Comparison of ENCODE assay signal across 35 cellular contexts in the genomic region with DNA sequence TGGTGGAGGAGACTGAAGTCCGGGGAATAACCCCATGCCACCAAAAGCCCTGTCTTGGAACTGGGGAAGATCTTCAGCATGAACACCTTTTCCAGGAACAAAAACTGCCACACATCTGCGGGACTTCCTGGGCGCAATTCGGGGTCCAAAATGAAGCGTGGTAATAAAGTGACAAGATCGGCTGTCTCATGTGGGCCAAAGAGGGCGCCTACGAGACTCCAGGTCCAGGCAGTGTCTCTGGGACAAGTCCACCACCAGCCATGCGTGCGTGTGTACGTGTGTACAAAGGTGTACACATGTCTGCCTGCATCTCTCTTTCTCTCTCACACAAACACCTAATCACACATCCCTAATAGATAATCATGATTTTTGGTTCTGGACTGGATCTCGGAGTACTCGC. TPM values are rescaled to one million over a fixed set of nuclear protein-coding genes. Genes with fewer than 3 reads are reported as not detected.
DNase-seq lines count a peak whose midpoint lies in the region; ATAC-seq, FAIRE-seq and TF ChIP-seq lines count a peak whose summit lies in the region.
"Had no signal": no experiment of that assay in that cellular context is flagged by ENCODE, and none has a peak within 500 bp of the region (broad histone marks: within the 10 kb centered on the region; RNA-seq: fewer than 3 reads in every experiment).

No MANE protein-coding gene starts in this region.

- peak overlapping the region; percentile 99 for H3K27ac ChIP-seq in BLaER1
- peak overlapping the region; percentile 72 for H3K27ac ChIP-seq in DND-41 (ENCODE audit: low read length)
- H3K27ac ChIP-seq in K562 (ENCODE audit: extremely low read depth, low read depth, low read length), result peak overlapping the region; percentile 10; the same call in 1 of the 3 replicates
- H3K27ac ChIP-seq in neutrophil, result peak overlapping the region; percentile 74
- H3K27ac ChIP-seq: C4-2B, esophagus muscularis mucosa, lower lobe of right lung, ovary, right lobe of liver, transverse colon, WERI-Rb-1 had no signal

- H4K20me1 ChIP-seq in BLaER1 (peaks cover 6% of the 10 kb centered on the region; the same call in 1 of the 2 replicates), DND-41 (ENCODE audit: insufficient read depth, low read length) (no peaks in the 10 kb centered on the region), K562 (replicated peaks; ENCODE audit: control insufficient read depth, insufficient read depth, low read length) (no peaks in the 10 kb centered on the region)

- in situ Hi-C loops in K562 (cut with MboI), result no loop called here

- peaks cover 2% of the 10 kb centered on the region for H3K9me1 ChIP-seq in K562 (ENCODE audit: control insufficient read depth, insufficient read depth, low read length)

- peaks cover 30% of the 10 kb centered on the region for H3K36me3 ChIP-seq in BLaER1
- no peaks in the 10 kb centered on the region for H3K36me3 ChIP-seq in DND-41 (ENCODE audit: insufficient read depth, low read length)
- H3K36me3 ChIP-seq in K562 (ENCODE audit: control insufficient read depth, insufficient read depth, low read length), result 0 out of 3 replicates have a peak, but pooled peaks cover 3% of the 10 kb centered on the region
- peaks cover 93% of the 10 kb centered on the region for H3K36me3 ChIP-seq in neutrophil
- H3K36me3 ChIP-seq: lower lobe of right lung, ovary, right lobe of liver, transverse colon, WERI-Rb-1 had no signal

- H2AFZ ChIP-seq in DND-41 (ENCODE audit: low read depth, low read length), result peak overlapping the region; percentile 63
- peak overlapping the region; percentile 78 for H2AFZ ChIP-seq in K562 (ENCODE audit: low read depth, low read length)

- DNase-seq in DND-41, result peak; percentile 17
- DNase-seq in K562 (ENCODE audit: extremely low read depth in 1 of 4, low spot score in 3 of 4), result no peak
- no peak for DNase-seq in COLO668 (lab: John Stamatoyannopoulos, UW; ENCODE audit: unreplicated experiment)
- DNase-seq in SW480 (ENCODE audit: low spot score), result no peak
- DNase-seq: activated CD4-positive, alpha-beta T cell treated with anti-CD3 and anti-CD28 coated beads, Interleukin-2, amount 10 ng/mL, durations not matched to agents 24 days and 14 days; activated CD8-positive, alpha-beta memory T cell treated with anti-CD3 and anti-CD28 coated beads for 24 hours; activated effector memory CD4-positive, alpha-beta T cell treated with anti-CD3 and anti-CD28 coated beads, Interleukin-2, amount 50 U/mL, for 16 hours; activated naive CD8-positive, alpha-beta T cell treated with anti-CD3 and anti-CD28 coated beads, Interleukin-2, amount 10 ng/mL, durations not matched to agents 7 days and 5 days; central memory CD4-positive, alpha-beta T cell; cortex of kidney; DMS79; foreskin fibroblast; GDM1; H9; Karpas-422; lower lobe of right lung; NCI-H1436; NCI-H446; NCI-H748 treated with DMSO at 0.1 percent for 48 hours; SHP77 treated with DMSO at 0.1 percent for 48 hours; transverse colon; WERI-Rb-1 had no signal

- no peaks in the 10 kb centered on the region for H3K9me3 ChIP-seq in BLaER1
- no peaks in the 10 kb centered on the region for H3K9me3 ChIP-seq in DND-41 (ENCODE audit: insufficient read depth, low read length, severe bottlenecking)
- H3K9me3 ChIP-seq in K562 (replicated peaks; ENCODE audit: control insufficient read depth, insufficient read depth, low read depth, low read length), result peaks cover 7% of the 10 kb centered on the region; the same call in 1 of the 2 replicates
- no peaks in the 10 kb centered on the region for H3K9me3 ChIP-seq in neutrophil
- H3K9me3 ChIP-seq: esophagus muscularis mucosa, lower lobe of right lung, mucosa of descending colon, ovary, right lobe of liver, transverse colon had no signal

- no TSS peak for BruUV-seq in K562 (replicated peaks; lab: Mats Ljungman, UMichigan)

- H3K4me3 ChIP-seq in BLaER1 (no peak overlapping the region), DND-41 (ENCODE audit: low read depth in 1 of 2, low read length in 2 of 2) (no peak overlapping the region), K562 (no peak overlapping the region), neutrophil (ENCODE audit: low read depth in 1 of 2, low read length in 1 of 2) (peak overlapping the region; percentile 18 to 55)
- H3K4me3 ChIP-seq: esophagus muscularis mucosa, lower lobe of right lung, mucosa of descending colon, ovary, right lobe of liver, transverse colon had no signal

- H3K4me1 ChIP-seq in BLaER1 (peaks cover 81% of the 10 kb centered on the region), DND-41 (ENCODE audit: insufficient read depth, low read length) (peaks cover 32% of the 10 kb centered on the region), K562 (replicated peaks in 1 of 2; ENCODE audit: control insufficient read depth in 2 of 2, insufficient read depth in 2 of 2, low read length in 2 of 2) (peaks cover 6 to 26% of the 10 kb centered on the region in 2 experiments; a peak in 4 of 5 replicates), neutrophil (ENCODE audit: control insufficient read depth in 1 of 2, insufficient read depth in 1 of 2, low read depth in 1 of 2, low read length in 1 of 2) (peaks cover 81 to 82% of the 10 kb centered on the region in 2 experiments)
- H3K4me1 ChIP-seq: right lobe of liver, transverse colon had no signal

- H3K27me3 ChIP-seq in BLaER1, result no peaks in the 10 kb centered on the region
- no peaks in the 10 kb centered on the region for H3K27me3 ChIP-seq in DND-41 (ENCODE audit: insufficient read depth, low read length, poor library complexity)
- no peaks in the 10 kb centered on the region for H3K27me3 ChIP-seq in K562 (ENCODE audit: control insufficient read depth in 2 of 2, insufficient read depth in 2 of 2, low read length in 2 of 2)
- H3K27me3 ChIP-seq in neutrophil, result no peaks in the 10 kb centered on the region
- H3K27me3 ChIP-seq: esophagus muscularis mucosa, ovary, right lobe of liver, transverse colon had no signal

- intact Hi-C loops in K562 (cut with micrococcal nuclease), result no loop called here

- H3K79me2 ChIP-seq in DND-41 (ENCODE audit: insufficient read depth, low read length) (no peaks in the 10 kb centered on the region), K562 (ENCODE audit: control insufficient read depth, insufficient read depth, low read length) (no peaks in the 10 kb centered on the region)

- ATAC-seq in DND-41 (ENCODE audit: insufficient read depth, low read depth) (no peak), K562 (peak; percentile 68), HG02678 (IDR thresholded peaks at IDR 0.05; ENCODE audit: unreplicated experiment) (no peak)

- no peak for TF ChIP-seq EP300 in K562 (IDR thresholded peaks at IDR 0.05; ENCODE audit: low read length)

- POLR2A ChIA-PET in K562 (lab: Yijun Ruan, JAX), result no interaction called here

- CTCF ChIA-PET in K562 (lab: Yijun Ruan, JAX; ENCODE audit: low intra/inter-chr PET ratio), result no interaction called here

- TF ChIP-seq RAD21 in K562 (CRISPR knock-in tag; conservative IDR thresholded peaks at IDR 0.05 in 1 of 2, IDR thresholded peaks at IDR 0.05 in 1 of 2), result no peak

- TF ChIP-seq POLR2A in K562 (conservative IDR thresholded peaks at IDR 0.05), result no peak

- H3K9ac ChIP-seq in BLaER1 (peak overlapping the region; percentile 79), DND-41 (ENCODE audit: low read depth, low read length) (no peak overlapping the region), K562 (ENCODE audit: insufficient read depth in 1 of 2, low read depth in 2 of 2, low read length in 2 of 2) (peak overlapping the region; percentile 4 to 83; a peak in 2 of 4 replicates)

- FAIRE-seq in K562 (lab: Jason Lieb, UNC), result peak; percentile 59
- FAIRE-seq: astrocyte, endometrium, keratinocyte had no signal

- peak overlapping the region; percentile 80 for H3K4me2 ChIP-seq in BLaER1
- no peak overlapping the region for H3K4me2 ChIP-seq in DND-41 (ENCODE audit: insufficient read depth, low read length)
- H3K4me2 ChIP-seq in K562 (ENCODE audit: insufficient read depth, low read length), result peak overlapping the region; percentile 10; the same call in 1 of the 2 replicates

- 50% methylated on average over 13 of the region's 13 CpGs for WGBS in K562 (ENCODE audit: insufficient coverage, low coverage, missing lambda C conversion rate)

- no peak for TF ChIP-seq CTCF in DND-41 (IDR thresholded peaks at IDR 0.05; ENCODE audit: borderline replicate concordance, extremely low read depth, low read length, poor library complexity, severe bottlenecking)
- TF ChIP-seq CTCF in K562 (IDR thresholded peaks at IDR 0.05 in 2 of 3, conservative IDR thresholded peaks at IDR 0.05 in 1 of 3; ENCODE audit: insufficient read depth in 2 of 3, low read depth in 1 of 3, low read length in 3 of 3), result no peak; a peak in 1 of 6 replicates
- TF ChIP-seq CTCF in neutrophil (IDR thresholded peaks at IDR 0.05), result no peak

RNA-seq across cellular contexts. Expression of a gene that starts 8.9 kb away (rescaled TPM):
- 0.12 TPM in 1 of 2 replicates, not detected in the other for total RNA-seq in K562 (2011; cell fraction: chromatin; rRNA removed; ENCODE audit: low replicate concordance)
- 0.13 TPM in 1 of 2 replicates, not detected in the other for total RNA-seq in K562 (2011; cell fraction: nucleolus; rRNA removed)
- 0.07 TPM in 1 of 2 replicates, not detected in the other for total RNA-seq in K562 (2011; cell fraction: nucleoplasm; rRNA removed)
- total RNA-seq in K562 (2014; rRNA removed) (not detected in 2 replicates), K562 (2014; rRNA removed; fragmentation: Illumina TruSeq; extraction: Trizol) (not detected in 2 replicates), K562 (2015; rRNA removed; fragmentation: Illumina TruSeq; extraction: Trizol) (not detected in 2 replicates), K562 (2021) (not detected in 2 replicates)
- polyA plus RNA-seq in K562 (2011; rRNA removed) (0.07 TPM in 1 of 2 replicates, not detected in the other), K562 (2014; fragmentation: Illumina TruSeq; extraction: Trizol) (not detected in 2 replicates), K562 (2014; fragmentation: Nextera tagmentation; extraction: Ambion mirVana) (not detected), K562 (2014; rRNA removed) (0.01 TPM in 1 of 2 replicates, not detected in the other)
- polyA plus RNA-seq in K562 (2011; cell fraction: cytosol; rRNA removed), result 0.03 and 0.04 TPM in 2 replicates
- polyA plus RNA-seq in K562 (2011; cell fraction: nucleus; rRNA removed), result 0.13 and 0.31 TPM in 2 replicates
- polyA plus RNA-seq in K562 (2012), result 0.06 TPM in 1 of 2 replicates, not detected in the other
- not detected in 2 replicates for polyA minus RNA-seq in K562 (2011; rRNA and poly(A)+ RNA removed)
- polyA minus RNA-seq in K562 (2011; cell fraction: cytosol; rRNA and poly(A)+ RNA removed), result not detected in 2 replicates
- polyA minus RNA-seq in K562 (2011; cell fraction: nucleus; rRNA and poly(A)+ RNA removed), result not detected in 2 replicates
- total RNA-seq: activated CD4-positive, alpha-beta T cell treated with anti-CD3 and anti-CD28 coated beads, Interleukin-2, amount 10 ng/mL, durations not matched to agents 24 days and 14 days; astrocyte; H9; transverse colon had no signal
- polyA plus RNA-seq: AG04450, keratinocyte, neural cell had no signal

RNA-seq across cellular contexts. Expression of a gene that starts 16.9 kb away (rescaled TPM):
- 12.0 and 16.1 TPM in 2 replicates for total RNA-seq in K562 (2011; cell fraction: chromatin; rRNA removed; ENCODE audit: low replicate concordance)
- total RNA-seq in K562 (2011; cell fraction: nucleolus; rRNA removed), result 11.0 and 11.2 TPM in 2 replicates
- total RNA-seq in K562 (2011; cell fraction: nucleoplasm; rRNA removed), result 18.0 and 31.5 TPM in 2 replicates
- total RNA-seq in K562 (2014; rRNA removed) (23.4 and 32.6 TPM in 2 replicates), K562 (2014; rRNA removed; fragmentation: Illumina TruSeq; extraction: Trizol) (2.8 and 3.2 TPM in 2 replicates), K562 (2015; rRNA removed; fragmentation: Illumina TruSeq; extraction: Trizol) (10.3 and 12.5 TPM in 2 replicates), K562 (2021) (30.7 and 33.7 TPM in 2 replicates)
- polyA plus RNA-seq in K562 (2011; rRNA removed) (8.6 and 28.6 TPM in 2 replicates), K562 (2014; fragmentation: Illumina TruSeq; extraction: Trizol) (16.0 and 32.1 TPM in 2 replicates), K562 (2014; fragmentation: Nextera tagmentation; extraction: Ambion mirVana) (under 1 TPM; 0.10 to 0.11 TPM), K562 (2014; rRNA removed) (16.2 and 21.9 TPM in 2 replicates)
- polyA plus RNA-seq in K562 (2011; cell fraction: cytosol; rRNA removed), result 28.0 and 35.1 TPM in 2 replicates
- 24.3 and 25.6 TPM in 2 replicates for polyA plus RNA-seq in K562 (2011; cell fraction: nucleus; rRNA removed)
- 20.6 and 54.3 TPM in 2 replicates for polyA plus RNA-seq in K562 (2012)
- 21.0 and 25.6 TPM in 2 replicates for polyA minus RNA-seq in K562 (2011; rRNA and poly(A)+ RNA removed)
- 22.7 and 32.9 TPM in 2 replicates for polyA minus RNA-seq in K562 (2011; cell fraction: cytosol; rRNA and poly(A)+ RNA removed)
- 6.5 and 12.0 TPM in 2 replicates for polyA minus RNA-seq in K562 (2011; cell fraction: nucleus; rRNA and poly(A)+ RNA removed)
- total RNA-seq: activated CD4-positive, alpha-beta T cell treated with anti-CD3 and anti-CD28 coated beads, Interleukin-2, amount 10 ng/mL, durations not matched to agents 24 days and 14 days; astrocyte; H9 had no signal
- polyA plus RNA-seq: AG04450, keratinocyte, neural cell had no signal

RNA-seq across cellular contexts. Expression of a gene that starts 47.0 kb away (rescaled TPM):
- 14.7 and 58.9 TPM in 2 replicates for total RNA-seq in K562 (2011; cell fraction: chromatin; rRNA removed; ENCODE audit: low replicate concordance)
- total RNA-seq in K562 (2011; cell fraction: nucleolus; rRNA removed), result 52.1 and 58.4 TPM in 2 replicates
- 29.8 and 30.5 TPM in 2 replicates for total RNA-seq in K562 (2011; cell fraction: nucleoplasm; rRNA removed)
- total RNA-seq in K562 (2014; rRNA removed) (9.5 and 14.0 TPM in 2 replicates), K562 (2014; rRNA removed; fragmentation: Illumina TruSeq; extraction: Trizol) (0.61 and 1.3 TPM in 2 replicates), K562 (2015; rRNA removed; fragmentation: Illumina TruSeq; extraction: Trizol) (3.2 TPM in 2 replicates), K562 (2021) (10.9 TPM in 2 replicates)
- polyA plus RNA-seq in K562 (2011; rRNA removed) (6.7 and 10.2 TPM in 2 replicates), K562 (2014; fragmentation: Illumina TruSeq; extraction: Trizol) (2.8 and 7.3 TPM in 2 replicates), K562 (2014; fragmentation: Nextera tagmentation; extraction: Ambion mirVana) (under 1 TPM; 0.17 to 0.24 TPM), K562 (2014; rRNA removed) (14.4 and 15.9 TPM in 2 replicates)
- polyA plus RNA-seq in K562 (2011; cell fraction: cytosol; rRNA removed), result 11.1 and 20.7 TPM in 2 replicates
- 75.5 and 90.8 TPM in 2 replicates for polyA plus RNA-seq in K562 (2011; cell fraction: nucleus; rRNA removed)
- polyA plus RNA-seq in K562 (2012), result 7.4 and 23.7 TPM in 2 replicates
- polyA minus RNA-seq in K562 (2011; rRNA and poly(A)+ RNA removed), result 1.3 and 1.6 TPM in 2 replicates
- 3.2 and 7.4 TPM in 2 replicates for polyA minus RNA-seq in K562 (2011; cell fraction: cytosol; rRNA and poly(A)+ RNA removed)
- 10.1 and 12.0 TPM in 2 replicates for polyA minus RNA-seq in K562 (2011; cell fraction: nucleus; rRNA and poly(A)+ RNA removed)

Comparison
In these comparisons a context has a peak if more than half of its experiments do, and no peak if none do; other contexts are left out.
1. H3K27ac ChIP-seq: peak in every context shown above with its lines; median percentile 99 in BLaER1; 74 in neutrophil; 72 in DND-41; 10 in K562.
2. H3K4me3 ChIP-seq: peak in neutrophil (2 of 2); none in BLaER1 (single experiment), DND-41 (0 of 2) and K562 (single experiment).